ENCODE assay signal across 8 cellular contexts in the genomic region with DNA sequence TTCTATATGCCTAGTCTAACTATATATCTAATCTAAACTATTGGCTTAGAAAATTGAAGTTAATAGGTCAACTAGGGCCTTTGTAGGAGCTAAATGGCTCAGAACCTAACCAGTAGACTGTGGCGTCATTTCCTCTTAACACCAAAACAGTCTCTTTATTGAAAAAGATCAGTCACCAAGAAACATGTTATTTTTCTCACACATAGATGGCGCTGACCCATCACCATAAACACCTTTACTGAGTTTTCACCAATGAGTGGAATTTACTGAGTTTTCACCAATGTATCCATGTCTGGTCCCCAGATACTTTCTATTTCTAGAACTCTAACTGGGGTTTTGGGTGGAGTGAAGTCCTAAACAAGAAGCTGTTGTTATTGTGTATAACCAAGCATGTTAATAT.
DNase-seq lines count a peak whose midpoint lies in the region; ATAC-seq and TF ChIP-seq lines count a peak whose summit lies in the region.

No MANE protein-coding gene starts in this region.

- H3K4me3 ChIP-seq in adipocyte (ENCODE audit: low read length): no peak overlapping the region
- no peak overlapping the region for H3K4me3 ChIP-seq in lower lobe of right lung
- no peak overlapping the region for H3K4me3 ChIP-seq in uterus

- no peak for TF ChIP-seq EP300 in Ishikawa (IDR thresholded peaks at IDR 0.05; ENCODE audit: borderline replicate concordance)

- peak; percentile 1 for DNase-seq in ELF-1 (ENCODE audit: low read depth, low spot score)
- peak; percentile 64 for DNase-seq in adipocyte (ENCODE audit: low read depth)
- peak; percentile 60 for DNase-seq in myocyte (ENCODE audit: low read depth)
- DNase-seq in lower lobe of right lung: no peak
- no peak for DNase-seq in activated naive CD4-positive, alpha-beta T cell treated with anti-CD3 and anti-CD28 coated beads, Interleukin-2, amount 50 U/mL, for 72 hours (ENCODE audit: low spot score in 2 of 2)
- no peak for DNase-seq in uterus

- H3K9me3 ChIP-seq in adipocyte (ENCODE audit: control insufficient read depth, low read length) (no peaks in the 10 kb centered on the region), lower lobe of right lung (no peaks in the 10 kb centered on the region), uterus (no peaks in the 10 kb centered on the region)

- H3K36me3 ChIP-seq in adipocyte (ENCODE audit: control insufficient read depth, insufficient read depth, low read length, severe bottlenecking) (no peaks in the 10 kb centered on the region), lower lobe of right lung (no peaks in the 10 kb centered on the region), uterus (no peaks in the 10 kb centered on the region)

- ATAC-seq in lower lobe of right lung (no peak), GM18520 (IDR thresholded peaks at IDR 0.05; ENCODE audit: unreplicated experiment) (no peak)
- ATAC-seq in activated naive CD4-positive, alpha-beta T cell treated with anti-CD3 and anti-CD28 coated beads, Interleukin-2, amount 50 U/mL, for 72 hours: no peak

- no peak for TF ChIP-seq POLR2A in uterus (IDR thresholded peaks at IDR 0.05)

- H3K9ac ChIP-seq in adipocyte (ENCODE audit: low read length): no peak overlapping the region

- no peaks in the 10 kb centered on the region for H3K27me3 ChIP-seq in adipocyte (replicated peaks; ENCODE audit: control insufficient read depth, insufficient read depth, low read length)
- no peaks in the 10 kb centered on the region for H3K27me3 ChIP-seq in lower lobe of right lung (ENCODE audit: low read depth)
- H3K27me3 ChIP-seq in uterus: no peaks in the 10 kb centered on the region

- no peak for TF ChIP-seq CTCF in lower lobe of right lung (IDR thresholded peaks at IDR 0.05)
- peak in 1 of 4 experiments; percentile 16 for TF ChIP-seq CTCF in uterus (IDR thresholded peaks at IDR 0.05)

- no peak overlapping the region for H3K27ac ChIP-seq in lower lobe of right lung
- H3K27ac ChIP-seq in uterus: no peak overlapping the region

- intact Hi-C loops in lower lobe of right lung (cut with DNase I) (no loop called here), uterus (cut with DNase I; ENCODE audit: low total_unique reads) (no loop called here)

- H3K27ac Mint-ChIP-seq in activated naive CD4-positive, alpha-beta T cell treated with anti-CD3 and anti-CD28 coated beads, Interleukin-2, amount 50 U/mL, for 72 hours: no peak overlapping the region

- peak; percentile 75 for TF ChIP-seq RAD21 in Ishikawa (IDR thresholded peaks at IDR 0.05; ENCODE audit: low read depth)

- H3K4me1 ChIP-seq in adipocyte (ENCODE audit: control insufficient read depth, insufficient read depth, low read length) (no peaks in the 10 kb centered on the region), lower lobe of right lung (no peaks in the 10 kb centered on the region), uterus (no peaks in the 10 kb centered on the region)

- peaks cover 0 to 6% of the 10 kb centered on the region in 2 donors for H3K36me3 Mint-ChIP-seq in activated naive CD4-positive, alpha-beta T cell treated with anti-CD3 and anti-CD28 coated beads, Interleukin-2, amount 50 U/mL, for 72 hours

- peaks cover 8 to 12% of the 10 kb centered on the region in 2 donors for H3K9me3 Mint-ChIP-seq in activated naive CD4-positive, alpha-beta T cell treated with anti-CD3 and anti-CD28 coated beads, Interleukin-2, amount 50 U/mL, for 72 hours

TF ChIP-seq in Ishikawa, 13 proteins besides CTCF, POLR2A, EP300 and RAD21:
- TF ChIP-seq CREB1 (IDR thresholded peaks at IDR 0.05; ENCODE audit: low read depth): no peak
- no peak for TF ChIP-seq ZBTB7A (IDR thresholded peaks at IDR 0.05; ENCODE audit: low read depth)
- no peak for TF ChIP-seq TCF12 (IDR thresholded peaks at IDR 0.05; ENCODE audit: low read depth)
- TF ChIP-seq EGR1 (IDR thresholded peaks at IDR 0.05): no peak
- no peak for TF ChIP-seq NFIC (IDR thresholded peaks at IDR 0.05)
- TF ChIP-seq, protein P1, sequence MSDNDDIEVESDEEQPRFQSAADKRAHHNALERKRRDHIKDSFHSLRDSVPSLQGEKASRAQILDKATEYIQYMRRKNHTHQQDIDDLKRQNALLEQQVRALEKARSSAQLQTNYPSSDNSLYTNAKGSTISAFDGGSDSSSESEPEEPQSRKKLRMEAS (IDR thresholded peaks at IDR 0.05): no peak
- TF ChIP-seq FOXM1 (IDR thresholded peaks at IDR 0.05; ENCODE audit: borderline replicate concordance, low read depth): no peak
- no peak for TF ChIP-seq TAF1 (IDR thresholded peaks at IDR 0.05; ENCODE audit: low read depth)
- TF ChIP-seq, protein P2, sequence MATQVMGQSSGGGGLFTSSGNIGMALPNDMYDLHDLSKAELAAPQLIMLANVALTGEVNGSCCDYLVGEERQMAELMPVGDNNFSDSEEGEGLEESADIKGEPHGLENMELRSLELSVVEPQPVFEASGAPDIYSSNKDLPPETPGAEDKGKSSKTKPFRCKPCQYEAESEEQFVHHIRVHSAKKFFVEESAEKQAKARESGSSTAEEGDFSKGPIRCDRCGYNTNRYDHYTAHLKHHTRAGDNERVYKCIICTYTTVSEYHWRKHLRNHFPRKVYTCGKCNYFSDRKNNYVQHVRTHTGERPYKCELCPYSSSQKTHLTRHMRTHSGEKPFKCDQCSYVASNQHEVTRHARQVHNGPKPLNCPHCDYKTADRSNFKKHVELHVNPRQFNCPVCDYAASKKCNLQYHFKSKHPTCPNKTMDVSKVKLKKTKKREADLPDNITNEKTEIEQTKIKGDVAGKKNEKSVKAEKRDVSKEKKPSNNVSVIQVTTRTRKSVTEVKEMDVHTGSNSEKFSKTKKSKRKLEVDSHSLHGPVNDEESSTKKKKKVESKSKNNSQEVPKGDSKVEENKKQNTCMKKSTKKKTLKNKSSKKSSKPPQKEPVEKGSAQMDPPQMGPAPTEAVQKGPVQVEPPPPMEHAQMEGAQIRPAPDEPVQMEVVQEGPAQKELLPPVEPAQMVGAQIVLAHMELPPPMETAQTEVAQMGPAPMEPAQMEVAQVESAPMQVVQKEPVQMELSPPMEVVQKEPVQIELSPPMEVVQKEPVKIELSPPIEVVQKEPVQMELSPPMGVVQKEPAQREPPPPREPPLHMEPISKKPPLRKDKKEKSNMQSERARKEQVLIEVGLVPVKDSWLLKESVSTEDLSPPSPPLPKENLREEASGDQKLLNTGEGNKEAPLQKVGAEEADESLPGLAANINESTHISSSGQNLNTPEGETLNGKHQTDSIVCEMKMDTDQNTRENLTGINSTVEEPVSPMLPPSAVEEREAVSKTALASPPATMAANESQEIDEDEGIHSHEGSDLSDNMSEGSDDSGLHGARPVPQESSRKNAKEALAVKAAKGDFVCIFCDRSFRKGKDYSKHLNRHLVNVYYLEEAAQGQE (IDR thresholded peaks at IDR 0.05; ENCODE audit: low read depth): no peak
- TF ChIP-seq YY1 (IDR thresholded peaks at IDR 0.05; ENCODE audit: low read depth): no peak
- TF ChIP-seq TEAD4 (IDR thresholded peaks at IDR 0.05): no peak
- TF ChIP-seq, protein P3, sequence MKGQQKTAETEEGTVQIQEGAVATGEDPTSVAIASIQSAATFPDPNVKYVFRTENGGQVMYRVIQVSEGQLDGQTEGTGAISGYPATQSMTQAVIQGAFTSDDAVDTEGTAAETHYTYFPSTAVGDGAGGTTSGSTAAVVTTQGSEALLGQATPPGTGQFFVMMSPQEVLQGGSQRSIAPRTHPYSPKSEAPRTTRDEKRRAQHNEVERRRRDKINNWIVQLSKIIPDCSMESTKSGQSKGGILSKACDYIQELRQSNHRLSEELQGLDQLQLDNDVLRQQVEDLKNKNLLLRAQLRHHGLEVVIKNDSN (IDR thresholded peaks at IDR 0.05): no peak
- TF ChIP-seq CEBPB (IDR thresholded peaks at IDR 0.05): no peak
TF ChIP-seq in Ishikawa: peak in this region for 0.

Comparison
In these comparisons a context has a peak if more than half of its experiments do, and no peak if none do; other contexts are left out.
1. DNase-seq: peak in ELF-1 (single experiment), adipocyte (single experiment) and myocyte (single experiment); none in lower lobe of right lung (single experiment), activated naive CD4-positive, alpha-beta T cell treated with anti-CD3 and anti-CD28 coated beads, Interleukin-2, amount 50 U/mL, for 72 hours (0 of 2) and uterus (0 of 2).